19 cellular contexts compared by ENCODE assay signal in the genomic region with DNA sequence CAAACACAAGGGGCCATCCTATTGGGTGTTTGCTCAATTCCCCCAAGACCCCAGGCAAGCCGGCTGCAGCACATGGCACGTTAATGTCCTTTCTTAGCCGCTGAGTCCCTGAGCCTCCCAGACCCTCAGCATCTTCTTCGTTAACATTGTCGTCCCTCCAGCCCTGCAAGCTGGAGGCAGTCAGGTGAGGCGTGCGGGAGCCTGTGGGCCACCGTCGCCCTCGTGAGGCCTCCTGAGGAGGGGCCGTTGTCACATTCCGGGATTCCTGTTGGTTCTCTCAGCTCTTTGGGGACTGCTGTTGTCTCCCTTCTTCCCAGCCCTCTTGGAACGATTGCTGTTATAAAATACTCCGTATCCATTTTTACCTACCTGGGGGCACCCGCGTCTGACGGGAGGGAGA.
"Had no signal": no experiment of that assay in that cellular context is flagged by ENCODE, and none has a peak within 500 bp of the region (broad histone marks: within the 10 kb centered on the region; RNA-seq: fewer than 3 reads in every experiment).

No MANE protein-coding gene starts in this region.

- H3K9ac ChIP-seq: parathyroid adenoma had no signal

- H3K9me3 ChIP-seq: breast epithelium, gastrocnemius medialis, heart right ventricle, left lung, neutrophil had no signal

- H3K4me1 Mint-ChIP-seq: activated B cell treated with CpG ODN at 0.5 μM for 24 hours; activated naive CD8-positive, alpha-beta T cell treated with anti-CD3 and anti-CD28 coated beads for 36 hours; stimulated activated effector memory CD8-positive, alpha-beta T cell treated with anti-CD3 and anti-CD28 coated beads, Interleukin-12 subunit alpha, Interleukin-12 subunit beta, amount 100 ng/mL, for 72 hours had no signal

- H3K27me3 Mint-ChIP-seq: activated B cell treated with CpG ODN at 0.5 μM for 24 hours; activated CD8-positive, alpha-beta T cell treated with anti-CD3 and anti-CD28 coated beads for 36 hours; activated naive CD8-positive, alpha-beta T cell treated with anti-CD3 and anti-CD28 coated beads for 36 hours; dendritic cell treated with granulocyte-macrophage colony-stimulating factor and Interleukin-4, amounts not matched to agents 40 ng/mL and 50 ng/mL, for 4 days; effector memory CD8-positive, alpha-beta T cell; naive B cell had no signal

- H3K36me3 ChIP-seq: breast epithelium had no signal

- H3K79me2 ChIP-seq: parathyroid adenoma had no signal

- H3K4me3 ChIP-seq: breast epithelium, gastrocnemius medialis, heart right ventricle, left lung had no signal

- H3K9me3 Mint-ChIP-seq: activated B cell treated with CpG ODN at 0.5 μM for 24 hours; activated CD8-positive, alpha-beta T cell treated with anti-CD3 and anti-CD28 coated beads for 36 hours; activated naive CD8-positive, alpha-beta T cell treated with anti-CD3 and anti-CD28 coated beads for 36 hours; dendritic cell treated with granulocyte-macrophage colony-stimulating factor and Interleukin-4, amounts not matched to agents 40 ng/mL and 50 ng/mL, for 4 days; effector memory CD8-positive, alpha-beta T cell; naive B cell; stimulated activated effector memory CD8-positive, alpha-beta T cell treated with anti-CD3 and anti-CD28 coated beads, Interleukin-12 subunit alpha, Interleukin-12 subunit beta, amount 100 ng/mL, for 72 hours had no signal

- H3K27ac Mint-ChIP-seq: activated B cell treated with CpG ODN at 0.5 μM for 24 hours; activated CD8-positive, alpha-beta T cell treated with anti-CD3 and anti-CD28 coated beads for 36 hours; activated naive CD8-positive, alpha-beta T cell treated with anti-CD3 and anti-CD28 coated beads for 36 hours; dendritic cell treated with granulocyte-macrophage colony-stimulating factor and Interleukin-4, amounts not matched to agents 40 ng/mL and 50 ng/mL, for 4 days; stimulated activated effector memory CD8-positive, alpha-beta T cell treated with anti-CD3 and anti-CD28 coated beads, Interleukin-12 subunit alpha, Interleukin-12 subunit beta, amount 100 ng/mL, for 72 hours had no signal

- FAIRE-seq: keratinocyte had no signal

- H3K4me3 Mint-ChIP-seq: activated B cell treated with CpG ODN at 0.5 μM for 24 hours; activated CD8-positive, alpha-beta T cell treated with anti-CD3 and anti-CD28 coated beads for 36 hours; activated naive CD8-positive, alpha-beta T cell treated with anti-CD3 and anti-CD28 coated beads for 36 hours; dendritic cell treated with granulocyte-macrophage colony-stimulating factor and Interleukin-4, amounts not matched to agents 40 ng/mL and 50 ng/mL, for 4 days; effector memory CD8-positive, alpha-beta T cell; naive B cell; stimulated activated effector memory CD8-positive, alpha-beta T cell treated with anti-CD3 and anti-CD28 coated beads, Interleukin-12 subunit alpha, Interleukin-12 subunit beta, amount 100 ng/mL, for 72 hours had no signal

- ATAC-seq: activated CD8-positive, alpha-beta T cell treated with anti-CD3 and anti-CD28 coated beads for 36 hours; effector memory CD8-positive, alpha-beta T cell; gastrocnemius medialis; heart right ventricle; left lung; stimulated activated effector memory CD8-positive, alpha-beta T cell treated with anti-CD3 and anti-CD28 coated beads, Interleukin-12 subunit alpha, Interleukin-12 subunit beta, amount 100 ng/mL, for 72 hours had no signal

- H2AFZ ChIP-seq: parathyroid adenoma had no signal

- H3K27me3 ChIP-seq: breast epithelium, gastrocnemius medialis, heart right ventricle, left lung, neutrophil had no signal

- DNase-seq: activated B cell treated with CpG ODN at 0.5 μM for 24 hours; activated CD4-positive, alpha-beta T cell treated with anti-CD3 and anti-CD28 coated beads for 48 hours; activated CD8-positive, alpha-beta memory T cell treated with anti-CD3 and anti-CD28 coated beads, Interleukin-2, amount 50 U/mL, for 4 hours; activated CD8-positive, alpha-beta T cell treated with anti-CD3 and anti-CD28 coated beads for 36 hours; activated naive CD8-positive, alpha-beta T cell treated with anti-CD3 and anti-CD28 coated beads for 36 hours; amygdala; effector memory CD8-positive, alpha-beta T cell; gastrocnemius medialis; heart right ventricle; left lung; mammary epithelial cell; naive B cell had no signal

- H3K4me1 ChIP-seq: breast epithelium, left lung, parathyroid adenoma had no signal

- H3K27ac ChIP-seq: breast epithelium, epithelial cell of prostate, gastrocnemius medialis, heart right ventricle, left lung, neutrophil, parathyroid adenoma had no signal
